12 cellular contexts compared by ENCODE assay signal in the genomic region with DNA sequence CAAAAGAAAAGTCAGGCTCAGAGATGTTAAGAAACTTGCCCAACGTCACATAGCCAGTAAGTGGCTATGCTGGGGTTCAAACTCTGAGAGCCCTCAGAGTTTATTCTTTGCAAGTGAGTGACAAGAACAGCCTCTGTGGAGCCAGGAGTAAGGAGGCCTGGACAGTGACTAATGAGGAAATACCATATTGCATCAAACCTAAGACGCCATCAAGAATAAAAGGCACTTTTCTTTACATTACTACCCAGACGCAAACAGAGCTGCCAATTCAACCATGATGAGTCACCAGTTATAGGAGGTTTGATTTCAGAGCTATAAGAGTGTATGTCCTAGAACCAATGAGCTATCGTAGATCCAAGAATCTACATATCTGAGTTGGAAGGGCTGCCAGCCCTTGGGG. TPM values are rescaled to one million over a fixed set of nuclear protein-coding genes. Genes with fewer than 3 reads are reported as not detected.
DNase-seq lines count a peak whose midpoint lies in the region; ATAC-seq, FAIRE-seq and TF ChIP-seq lines count a peak whose summit lies in the region.
"Had no signal": no experiment of that assay in that cellular context is flagged by ENCODE, and none has a peak within 500 bp of the region (broad histone marks: within the 10 kb centered on the region; RNA-seq: fewer than 3 reads in every experiment).

No MANE protein-coding gene starts in this region.

- ATAC-seq in naive thymus-derived CD4-positive, alpha-beta T cell = peak; percentile 11
- no peak for ATAC-seq in GM21717 (IDR thresholded peaks at IDR 0.05; ENCODE audit: unreplicated experiment)

- peak overlapping the region in 2 of 9 donors; percentile 64 to 95 for H3K27ac Mint-ChIP-seq in naive thymus-derived CD4-positive, alpha-beta T cell
- H3K27ac Mint-ChIP-seq: activated B cell treated with CpG ODN at 0.5 μM for 24 hours had no signal

- no peak overlapping the region for H3K4me3 ChIP-seq in bronchial epithelial cell (ENCODE audit: low read depth, low read length)
- no peak overlapping the region for H3K4me3 ChIP-seq in naive thymus-derived CD4-positive, alpha-beta T cell (ENCODE audit: low read length)

- H3K27me3 Mint-ChIP-seq in naive thymus-derived CD4-positive, alpha-beta T cell = no peaks in the 10 kb centered on the region

- H3K36me3 Mint-ChIP-seq in naive thymus-derived CD4-positive, alpha-beta T cell = peaks cover 12 to 31% (median 14%) of the 10 kb centered on the region in 5 donors

- H3K4me3 Mint-ChIP-seq in naive thymus-derived CD4-positive, alpha-beta T cell = peak overlapping the region in 6 of 10 donors; percentile 1 to 68 (median 48)
- H3K4me3 Mint-ChIP-seq: activated B cell treated with CpG ODN at 0.5 μM for 24 hours had no signal

- CTCF ChIA-PET in naive thymus-derived CD4-positive, alpha-beta T cell (lab: Charles Lee) = interaction anchor here (0.8 to 6.7 kb wide), 8 partner anchors 9 to 133 kb away, joined by 3 to 139 read pairs (median 4); no protein-coding TSS in a partner anchor

- peaks cover 37 to 50% of the 10 kb centered on the region in 2 donors for H3K4me1 ChIP-seq in naive thymus-derived CD4-positive, alpha-beta T cell (ENCODE audit: control insufficient read depth in 2 of 2, insufficient read depth in 2 of 2, low read length in 2 of 2)

- DNase-seq in CD1c-positive myeloid dendritic cell (ENCODE audit: extremely low spot score) = peak; percentile 75
- DNase-seq in MV-4-11 (lab: John Stamatoyannopoulos, UW) = peak; percentile 51
- DNase-seq in bronchial epithelial cell (ENCODE audit: low read depth) = peak; percentile 98
- DNase-seq in naive thymus-derived CD4-positive, alpha-beta T cell = no peak
- DNase-seq in OCI-M1 (lab: John Stamatoyannopoulos, UW) = no peak
- no peak for DNase-seq in effector CD4-positive, alpha-beta T cell
- DNase-seq in iPS-NIHi7 (ENCODE audit: extremely low spot score) = no peak
- DNase-seq: activated B cell treated with CpG ODN at 0.5 μM for 24 hours, erythroblast had no signal

- no peak for TF ChIP-seq CTCF in bronchial epithelial cell (IDR thresholded peaks at IDR 0.05; ENCODE audit: insufficient read depth, low read length, severe bottlenecking)

- no peaks in the 10 kb centered on the region for H3K9me3 Mint-ChIP-seq in naive thymus-derived CD4-positive, alpha-beta T cell
- H3K9me3 Mint-ChIP-seq: activated B cell treated with CpG ODN at 0.5 μM for 24 hours had no signal

- no peaks in the 10 kb centered on the region for H3K9me3 ChIP-seq in naive thymus-derived CD4-positive, alpha-beta T cell (ENCODE audit: control insufficient read depth in 2 of 3, low read length in 3 of 3)

- peak overlapping the region; percentile 92 for H3K27ac ChIP-seq in naive thymus-derived CD4-positive, alpha-beta T cell (ENCODE audit: low read depth, low read length)

- H3K27me3 ChIP-seq in bronchial epithelial cell (ENCODE audit: control insufficient read depth, insufficient read depth, low read length) = no peaks in the 10 kb centered on the region
- no peaks in the 10 kb centered on the region for H3K27me3 ChIP-seq in naive thymus-derived CD4-positive, alpha-beta T cell (ENCODE audit: control insufficient read depth in 2 of 2, insufficient read depth in 2 of 2, low read length in 2 of 2)

- FAIRE-seq in bronchial epithelial cell (lab: Jason Lieb, UNC) = peak; percentile 84
- FAIRE-seq: G401.6 had no signal

- H3K36me3 ChIP-seq in bronchial epithelial cell (ENCODE audit: control insufficient read depth, insufficient read depth, low read length) = peaks cover 45% of the 10 kb centered on the region
- peaks cover 21 to 71% (median 25%) of the 10 kb centered on the region in 3 experiments for H3K36me3 ChIP-seq in naive thymus-derived CD4-positive, alpha-beta T cell (ENCODE audit: control insufficient read depth in 2 of 3, insufficient read depth in 3 of 3, low read length in 3 of 3)

- H3K4me1 Mint-ChIP-seq in naive thymus-derived CD4-positive, alpha-beta T cell = peaks cover 4 to 44% (median 39%) of the 10 kb centered on the region in 7 donors

- POLR2A ChIA-PET in naive thymus-derived CD4-positive, alpha-beta T cell (lab: Charles Lee) = interaction anchor here (0.5 to 12.0 kb wide), 8 partner anchors 10 to 221 kb away, joined by 3 to 342 read pairs (median 6); a partner anchor contains a TSS

- intact Hi-C loops in naive thymus-derived CD4-positive, alpha-beta T cell (cut with micrococcal nuclease) = loop anchor here in 1 of 2 donors (1.0 kb wide), 1 partner anchor 10 kb away; a partner anchor contains a TSS

RNA-seq across cellular contexts. Expression of a gene that starts 9.4 kb away (rescaled TPM):
- 26.9 and 47.0 TPM in 2 replicates for total RNA-seq in bronchial epithelial cell
- 10 to 100 TPM; 40.9 to 99.4 (median 67.3) TPM for total RNA-seq in naive thymus-derived CD4-positive, alpha-beta T cell
- 10 to 100 TPM; 24.1 to 46.3 TPM for polyA plus RNA-seq in naive thymus-derived CD4-positive, alpha-beta T cell
- total RNA-seq: activated B cell treated with CpG ODN at 0.5 μM for 24 hours had no signal

RNA-seq across cellular contexts. Expression of a gene that starts 22.0 kb away (rescaled TPM):
- total RNA-seq in bronchial epithelial cell = 15.3 and 23.4 TPM in 2 replicates
- total RNA-seq in naive thymus-derived CD4-positive, alpha-beta T cell = not detected
- polyA plus RNA-seq in naive thymus-derived CD4-positive, alpha-beta T cell = 1 to 10 TPM in 1 of 2 donors, under 1 TPM in 1; 0.15 to 1.3 TPM
- total RNA-seq: activated B cell treated with CpG ODN at 0.5 μM for 24 hours, pulmonary artery endothelial cell had no signal

RNA-seq across cellular contexts. Expression of a gene that starts 42.9 kb away (rescaled TPM):
- 54.5 and 57.7 TPM in 2 replicates for total RNA-seq in bronchial epithelial cell
- total RNA-seq in naive thymus-derived CD4-positive, alpha-beta T cell = 1 to 10 TPM in 4 of 5 experiments, under 1 TPM in 1; 0.22 to 5.3 (median 3.6) TPM
- 1 to 10 TPM in 1 of 2 donors, under 1 TPM in 1; 0.84 to 1.2 TPM for polyA plus RNA-seq in naive thymus-derived CD4-positive, alpha-beta T cell
- total RNA-seq: activated B cell treated with CpG ODN at 0.5 μM for 24 hours had no signal

RNA-seq across cellular contexts. Expression of a gene that starts 51.5 kb away (rescaled TPM):
- 55.8 and 60.6 TPM in 2 replicates for total RNA-seq in bronchial epithelial cell
- 10 to 100 TPM in 1 of 5 experiments, 1 to 10 TPM in 3, under 1 TPM in 1; 0.34 to 25.2 (median 2.2) TPM for total RNA-seq in naive thymus-derived CD4-positive, alpha-beta T cell
- not detected for polyA plus RNA-seq in naive thymus-derived CD4-positive, alpha-beta T cell

Comparison
In these comparisons a context has a peak if more than half of its experiments do, and no peak if none do; other contexts are left out.
1. DNase-seq: peak in CD1c-positive myeloid dendritic cell (single experiment), MV-4-11 (single experiment) and bronchial epithelial cell (single experiment); none in naive thymus-derived CD4-positive, alpha-beta T cell (0 of 9), OCI-M1 (single experiment), effector CD4-positive, alpha-beta T cell (single experiment) and iPS-NIHi7 (single experiment).
2. RNA of a gene that starts 22.0 kb away (total RNA-seq): 15.3 to 23.4 TPM in bronchial epithelial cell; not detected in naive thymus-derived CD4-positive, alpha-beta T cell; every median in the first group is over 10 times any median in the second.